In genomic region chr21:44442266-44443125, GRCh38 we compare ENCODE assay signal across 1 cellular context.
TF ChIP-seq lines count a peak whose summit lies in the region.

No MANE protein-coding gene starts in this region.

TF ChIP-seq in HepG2, 621 proteins besides CTCF, POLR2A, EP300 and RAD21 (continued from another document and continues in another):
- TF ChIP-seq ZNF276 (CRISPR knock-in tag; IDR thresholded peaks at IDR 0.05; ENCODE audit: low read depth) (no peak), ONECUT2 (CRISPR knock-in tag; IDR thresholded peaks at IDR 0.05) (no peak), ZNF282 (IDR thresholded peaks at IDR 0.05; ENCODE audit: partially characterized antibody) (no peak), MYC (CRISPR knock-in tag; IDR thresholded peaks at IDR 0.05; ENCODE audit: borderline replicate concordance) (peak; percentile 64), HIC2 (CRISPR knock-in tag; IDR thresholded peaks at IDR 0.05; ENCODE audit: low read depth) (no peak), MAX (IDR thresholded peaks at IDR 0.05) (peak; percentile 93), MATR3 (CRISPR knock-in tag; IDR thresholded peaks at IDR 0.05) (no peak), ZSCAN30 (CRISPR knock-in tag; IDR thresholded peaks at IDR 0.05) (no peak), ZNF577 (CRISPR knock-in tag; IDR thresholded peaks at IDR 0.05; ENCODE audit: borderline replicate concordance, low read depth) (no peak), ZNF430 (CRISPR knock-in tag; IDR thresholded peaks at IDR 0.05) (no peak; the same call in 1 of the 2 replicates), ZFX (CRISPR knock-in tag; IDR thresholded peaks at IDR 0.05; ENCODE audit: low read depth) (peak; percentile 33; the same call in 1 of the 2 replicates), SATB2 (CRISPR knock-in tag; IDR thresholded peaks at IDR 0.05) (peak; percentile 72; the same call in 1 of the 2 replicates), RAD51 (IDR thresholded peaks at IDR 0.05; ENCODE audit: borderline replicate concordance) (no peak), PRPF4 (IDR thresholded peaks at IDR 0.05; ENCODE audit: low read depth, low read length, poor library complexity, severe bottlenecking) (no peak), ZNF383 (CRISPR knock-in tag; IDR thresholded peaks at IDR 0.05; ENCODE audit: borderline replicate concordance) (no peak), ZNF251 (CRISPR knock-in tag; IDR thresholded peaks at IDR 0.05) (peak; percentile 57; the same call in 1 of the 2 replicates), ZNF891 (CRISPR knock-in tag; IDR thresholded peaks at IDR 0.05) (no peak), GTF2F1 (IDR thresholded peaks at IDR 0.05; ENCODE audit: low read length) (no peak), SRY (CRISPR knock-in tag; IDR thresholded peaks at IDR 0.05) (no peak), TFE3 (CRISPR knock-in tag; IDR thresholded peaks at IDR 0.05) (peak; percentile 47; the same call in 1 of the 2 replicates), JUNB (CRISPR knock-in tag; IDR thresholded peaks at IDR 0.05; ENCODE audit: borderline replicate concordance) (no peak), ZNF883 (CRISPR knock-in tag; IDR thresholded peaks at IDR 0.05; ENCODE audit: not compliant biosample characterization) (peak; percentile 90), ZNF580 (CRISPR knock-in tag; IDR thresholded peaks at IDR 0.05; ENCODE audit: borderline replicate concordance, low read depth) (0 out of 2 replicates have a peak, but pooled peaks have one; percentile 25), FOXM1 (CRISPR knock-in tag; IDR thresholded peaks at IDR 0.05) (no peak), ZSCAN9 (CRISPR knock-in tag; IDR thresholded peaks at IDR 0.05; ENCODE audit: borderline replicate concordance) (0 out of 2 replicates have a peak, but pooled peaks have one; percentile 70), ZNF652 (CRISPR knock-in tag; IDR thresholded peaks at IDR 0.05; ENCODE audit: borderline replicate concordance, low read depth) (no peak), ZSCAN5A (CRISPR knock-in tag; IDR thresholded peaks at IDR 0.05; ENCODE audit: borderline replicate concordance) (no peak), ZNF333 (CRISPR knock-in tag; IDR thresholded peaks at IDR 0.05; ENCODE audit: borderline replicate concordance) (no peak), ZNF556 (CRISPR knock-in tag; IDR thresholded peaks at IDR 0.05; ENCODE audit: borderline replicate concordance) (no peak), HMGXB3 (CRISPR knock-in tag; IDR thresholded peaks at IDR 0.05; ENCODE audit: borderline replicate concordance) (no peak), ZBTB44 (CRISPR knock-in tag; IDR thresholded peaks at IDR 0.05) (no peak), NCOA2 (CRISPR knock-in tag; IDR thresholded peaks at IDR 0.05) (peak; percentile 23; the same call in 1 of the 2 replicates), ZNF30 (CRISPR knock-in tag; IDR thresholded peaks at IDR 0.05) (0 out of 2 replicates have a peak, but pooled peaks have one; percentile 58)
- TF ChIP-seq, protein P1, sequence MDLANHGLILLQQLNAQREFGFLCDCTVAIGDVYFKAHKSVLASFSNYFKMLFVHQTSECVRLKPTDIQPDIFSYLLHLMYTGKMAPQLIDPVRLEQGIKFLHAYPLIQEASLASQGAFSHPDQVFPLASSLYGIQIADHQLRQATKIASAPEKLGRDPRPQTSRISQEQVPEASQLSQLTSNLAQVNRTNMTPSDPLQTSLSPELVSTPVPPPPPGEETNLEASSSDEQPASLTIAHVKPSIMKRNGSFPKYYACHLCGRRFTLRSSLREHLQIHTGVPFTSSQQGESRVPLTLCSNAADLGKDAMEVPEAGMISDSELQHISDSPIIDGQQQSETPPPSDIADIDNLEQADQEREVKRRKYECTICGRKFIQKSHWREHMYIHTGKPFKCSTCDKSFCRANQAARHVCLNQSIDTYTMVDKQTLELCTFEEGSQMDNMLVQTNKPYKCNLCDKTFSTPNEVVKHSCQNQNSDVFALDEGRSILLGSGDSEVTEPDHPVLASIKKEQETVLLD (CRISPR knock-in tag; IDR thresholded peaks at IDR 0.05; ENCODE audit: low read depth): no peak
- TF ChIP-seq, protein P2, sequence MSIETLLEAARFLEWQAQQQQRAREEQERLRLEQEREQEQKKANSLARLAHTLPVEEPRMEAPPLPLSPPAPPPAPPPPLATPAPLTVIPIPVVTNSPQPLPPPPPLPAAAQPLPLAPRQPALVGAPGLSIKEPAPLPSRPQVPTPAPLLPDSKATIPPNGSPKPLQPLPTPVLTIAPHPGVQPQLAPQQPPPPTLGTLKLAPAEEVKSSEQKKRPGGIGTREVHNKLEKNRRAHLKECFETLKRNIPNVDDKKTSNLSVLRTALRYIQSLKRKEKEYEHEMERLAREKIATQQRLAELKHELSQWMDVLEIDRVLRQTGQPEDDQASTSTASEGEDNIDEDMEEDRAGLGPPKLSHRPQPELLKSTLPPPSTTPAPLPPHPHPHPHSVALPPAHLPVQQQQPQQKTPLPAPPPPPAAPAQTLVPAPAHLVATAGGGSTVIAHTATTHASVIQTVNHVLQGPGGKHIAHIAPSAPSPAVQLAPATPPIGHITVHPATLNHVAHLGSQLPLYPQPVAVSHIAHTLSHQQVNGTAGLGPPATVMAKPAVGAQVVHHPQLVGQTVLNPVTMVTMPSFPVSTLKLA (IDR thresholded peaks at IDR 0.05): peak; percentile 83
- TF ChIP-seq, protein P3, sequence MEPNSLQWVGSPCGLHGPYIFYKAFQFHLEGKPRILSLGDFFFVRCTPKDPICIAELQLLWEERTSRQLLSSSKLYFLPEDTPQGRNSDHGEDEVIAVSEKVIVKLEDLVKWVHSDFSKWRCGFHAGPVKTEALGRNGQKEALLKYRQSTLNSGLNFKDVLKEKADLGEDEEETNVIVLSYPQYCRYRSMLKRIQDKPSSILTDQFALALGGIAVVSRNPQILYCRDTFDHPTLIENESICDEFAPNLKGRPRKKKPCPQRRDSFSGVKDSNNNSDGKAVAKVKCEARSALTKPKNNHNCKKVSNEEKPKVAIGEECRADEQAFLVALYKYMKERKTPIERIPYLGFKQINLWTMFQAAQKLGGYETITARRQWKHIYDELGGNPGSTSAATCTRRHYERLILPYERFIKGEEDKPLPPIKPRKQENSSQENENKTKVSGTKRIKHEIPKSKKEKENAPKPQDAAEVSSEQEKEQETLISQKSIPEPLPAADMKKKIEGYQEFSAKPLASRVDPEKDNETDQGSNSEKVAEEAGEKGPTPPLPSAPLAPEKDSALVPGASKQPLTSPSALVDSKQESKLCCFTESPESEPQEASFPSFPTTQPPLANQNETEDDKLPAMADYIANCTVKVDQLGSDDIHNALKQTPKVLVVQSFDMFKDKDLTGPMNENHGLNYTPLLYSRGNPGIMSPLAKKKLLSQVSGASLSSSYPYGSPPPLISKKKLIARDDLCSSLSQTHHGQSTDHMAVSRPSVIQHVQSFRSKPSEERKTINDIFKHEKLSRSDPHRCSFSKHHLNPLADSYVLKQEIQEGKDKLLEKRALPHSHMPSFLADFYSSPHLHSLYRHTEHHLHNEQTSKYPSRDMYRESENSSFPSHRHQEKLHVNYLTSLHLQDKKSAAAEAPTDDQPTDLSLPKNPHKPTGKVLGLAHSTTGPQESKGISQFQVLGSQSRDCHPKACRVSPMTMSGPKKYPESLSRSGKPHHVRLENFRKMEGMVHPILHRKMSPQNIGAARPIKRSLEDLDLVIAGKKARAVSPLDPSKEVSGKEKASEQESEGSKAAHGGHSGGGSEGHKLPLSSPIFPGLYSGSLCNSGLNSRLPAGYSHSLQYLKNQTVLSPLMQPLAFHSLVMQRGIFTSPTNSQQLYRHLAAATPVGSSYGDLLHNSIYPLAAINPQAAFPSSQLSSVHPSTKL (CRISPR knock-in tag; IDR thresholded peaks at IDR 0.05): peak; percentile 34; the same call in 1 of the 2 replicates
